ENCODE assay signal across 8 cellular contexts in genomic region chr3:108090701-108091497, GRCh38. TPM values are rescaled to one million over a fixed set of nuclear protein-coding genes. Genes with fewer than 3 reads are reported as not detected.
DNase-seq lines count a peak whose midpoint lies in the region; ATAC-seq and TF ChIP-seq lines count a peak whose summit lies in the region.

TSS of gene CD47 (minus strand) at chr3:108091031. CDS start at chr3:108090908, 123 bp downstream.

- peak; percentile 76 for ATAC-seq in GM19397 (IDR thresholded peaks at IDR 0.05; ENCODE audit: unreplicated experiment)
- ATAC-seq in HG03565 (IDR thresholded peaks at IDR 0.05; ENCODE audit: unreplicated experiment) = peak; percentile 46
- ATAC-seq in right lobe of liver = peak; percentile 88 to 96 (median 94)

- H3K27ac ChIP-seq in C4-2B (peak within 1 kb of the TSS; percentile 76), dorsolateral prefrontal cortex (peak within 1 kb of the TSS; percentile 72 to 98 (median 93)), right lobe of liver (peak within 1 kb of the TSS; percentile 87 to 92 (median 89))

- H3K4me1 ChIP-seq in right lobe of liver = peaks cover 0 to 13% (median 5%) of the 10 kb centered on the region in 4 donors

- H3K4me3 ChIP-seq in dorsolateral prefrontal cortex = peak within 1 kb of the TSS; percentile 72 to 99 (median 91)
- peak within 1 kb of the TSS; percentile 76 to 84 (median 83) for H3K4me3 ChIP-seq in right lobe of liver

- CTCF ChIA-PET in activated CD4-positive, alpha-beta memory T cell treated with anti-CD3 and anti-CD28 coated beads, Interleukin-2, amount 10 ng/mL, durations not matched to agents 7 days and 5 days (lab: Charles Lee) = no interaction called here

- no peaks in the 10 kb centered on the region for H3K36me3 ChIP-seq in right lobe of liver

- H3K9me3 ChIP-seq in right lobe of liver = no peaks in the 10 kb centered on the region

- H3K27ac Mint-ChIP-seq in activated CD4-positive, alpha-beta memory T cell treated with anti-CD3 and anti-CD28 coated beads, Interleukin-2, amount 10 ng/mL, durations not matched to agents 7 days and 5 days = peak within 1 kb of the TSS; percentile 99

- peak within 1 kb of the TSS; percentile 99 for H3K4me3 Mint-ChIP-seq in activated CD4-positive, alpha-beta memory T cell treated with anti-CD3 and anti-CD28 coated beads, Interleukin-2, amount 10 ng/mL, durations not matched to agents 7 days and 5 days

- H3K27me3 ChIP-seq in dorsolateral prefrontal cortex (no peaks in the 10 kb centered on the region), right lobe of liver (no peaks in the 10 kb centered on the region)

- POLR2A ChIA-PET in activated CD4-positive, alpha-beta memory T cell treated with anti-CD3 and anti-CD28 coated beads, Interleukin-2, amount 10 ng/mL, durations not matched to agents 7 days and 5 days (lab: Charles Lee) = interaction anchor here (1.0 to 10.5 kb wide), 14 partner anchors 9 to 566 kb away, joined by 4 to 259 read pairs (median 8); partner anchors contain the start of gene IFT57

- WGBS in right lobe of liver (ENCODE audit: insufficient coverage, low coverage, low lambda C conversion rate, missing lambda C conversion rate) = 2% methylated on average over 20 of the region's 106 CpGs

- peak; percentile 83 for TF ChIP-seq POLR2A in right lobe of liver (IDR thresholded peaks at IDR 0.05)

- TF ChIP-seq CTCF in C4-2B (conservative IDR thresholded peaks at IDR 0.05) (no peak), dorsolateral prefrontal cortex (IDR thresholded peaks at IDR 0.05 in 54 of 56, conservative IDR thresholded peaks at IDR 0.05 in 2 of 56; ENCODE audit: low read depth in 1 of 56, partially characterized antibody in 56 of 56) (peak in 18 of 56 donors; percentile 0 to 46 (median 17)), right lobe of liver (IDR thresholded peaks at IDR 0.05) (no peak)

- DNase-seq in NCI-H774 (lab: John Stamatoyannopoulos, UW) = peak; percentile 70
- DNase-seq in activated CD4-positive, alpha-beta memory T cell treated with anti-CD3 and anti-CD28 coated beads, Interleukin-2, amount 10 ng/mL, durations not matched to agents 7 days and 5 days = peak; percentile 97
- DNase-seq in dorsolateral prefrontal cortex = peak; percentile 85 to 97 (median 92)
- peak; percentile 97 to 98 (median 97) for DNase-seq in right lobe of liver
- DNase-seq in stimulated activated CD4-positive, alpha-beta T cell treated with anti-CD3 and anti-CD28 coated beads, Interleukin-4, amount 100 ng/mL, for 24 hours = peak; percentile 93

- intact Hi-C loops in dorsolateral prefrontal cortex (cut with DNase I) (loop anchor here (2.0 to 10.0 kb wide), 5 partner anchors 130 to 384 kb away; partner anchors contain the start of gene IFT57 (in 1 of the 2)), right lobe of liver (cut with DNase I) (no loop called here)

- peaks cover 25% of the 10 kb centered on the region for H3K36me3 Mint-ChIP-seq in activated CD4-positive, alpha-beta memory T cell treated with anti-CD3 and anti-CD28 coated beads, Interleukin-2, amount 10 ng/mL, durations not matched to agents 7 days and 5 days (ENCODE audit: low read depth)

- H3K4me1 Mint-ChIP-seq in activated CD4-positive, alpha-beta memory T cell treated with anti-CD3 and anti-CD28 coated beads, Interleukin-2, amount 10 ng/mL, durations not matched to agents 7 days and 5 days = peaks cover 25% of the 10 kb centered on the region

- H3K9me3 Mint-ChIP-seq in activated CD4-positive, alpha-beta memory T cell treated with anti-CD3 and anti-CD28 coated beads, Interleukin-2, amount 10 ng/mL, durations not matched to agents 7 days and 5 days = peaks cover 3% of the 10 kb centered on the region

- H3K27me3 Mint-ChIP-seq in activated CD4-positive, alpha-beta memory T cell treated with anti-CD3 and anti-CD28 coated beads, Interleukin-2, amount 10 ng/mL, durations not matched to agents 7 days and 5 days = no peaks in the 10 kb centered on the region

RNA-seq across cellular contexts. Expression of gene CD47, which starts in this region (rescaled TPM):
- total RNA-seq in activated CD4-positive, alpha-beta memory T cell treated with anti-CD3 and anti-CD28 coated beads, Interleukin-2, amount 10 ng/mL, durations not matched to agents 7 days and 5 days = 100 to 1,000 TPM; 153 to 161 TPM
- total RNA-seq in dorsolateral prefrontal cortex = 100 to 1,000 TPM in 119 of 120 experiments, 10 to 100 TPM in 1; 66.8 to 236 (median 180) TPM
- total RNA-seq in right lobe of liver = 10 to 100 TPM; 19.5 to 42.3 (median 26.5) TPM

Comparison
In these comparisons a context has a peak if more than half of its experiments do, and no peak if none do; other contexts are left out.
1. Peak in every context shown above with its lines: DNase-seq, ATAC-seq, H3K4me3 ChIP-seq and H3K27ac ChIP-seq.
2. intact Hi-C loops: an anchor here in dorsolateral prefrontal cortex (2.0 to 10.0 kb wide); none called in right lobe of liver.